In the genomic region with DNA sequence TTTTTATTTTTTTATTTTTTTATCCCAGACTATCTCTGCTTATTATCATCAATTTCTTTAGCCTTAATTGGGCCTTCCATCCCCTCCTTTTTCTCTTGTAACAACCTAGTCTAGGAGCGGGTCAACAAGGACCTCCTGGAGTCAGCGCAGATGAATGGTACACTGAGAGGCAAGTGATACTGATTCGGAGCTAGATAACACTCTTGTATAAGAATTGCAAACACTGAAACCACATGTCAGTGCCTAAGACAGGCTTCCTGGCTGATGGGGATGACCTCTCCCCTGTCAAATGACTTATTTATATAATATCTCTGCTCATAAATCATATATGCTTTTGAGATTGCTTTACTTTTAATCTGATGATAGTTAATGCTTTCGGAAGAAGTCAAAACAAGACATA, we compare ENCODE assay signal across 12 cellular contexts. TPM values are rescaled to one million over a fixed set of nuclear protein-coding genes. Genes with fewer than 3 reads are reported as not detected.
DNase-seq lines count a peak whose midpoint lies in the region; ATAC-seq, FAIRE-seq and TF ChIP-seq lines count a peak whose summit lies in the region.
"Had no signal": no experiment of that assay in that cellular context is flagged by ENCODE, and none has a peak within 500 bp of the region (broad histone marks: within the 10 kb centered on the region; RNA-seq: fewer than 3 reads in every experiment).

No MANE protein-coding gene starts in this region.

- H2BK12ac ChIP-seq in mesenchymal stem cell (ENCODE audit: low read length in 2 of 2), result no peak overlapping the region

- peaks cover 45% of the 10 kb centered on the region for H3K36me3 Mint-ChIP-seq in CD4-positive, alpha-beta T cell (ENCODE audit: low read depth)
- peaks cover 25% of the 10 kb centered on the region for H3K36me3 Mint-ChIP-seq in activated CD8-positive, alpha-beta T cell treated with anti-CD3 and anti-CD28 coated beads, Interleukin-2, amount 10 ng/mL, durations not matched to agents 7 days and 5 days (ENCODE audit: low read depth)

- H4K8ac ChIP-seq in mesenchymal stem cell (ENCODE audit: low read length), result no peak overlapping the region

- DNase-seq in CD4-positive, alpha-beta T cell, result peak in 3 of 10 experiments; percentile 2 to 11 (median 8)
- DNase-seq in activated CD8-positive, alpha-beta T cell treated with anti-CD3 and anti-CD28 coated beads, Interleukin-2, amount 10 ng/mL, durations not matched to agents 7 days and 5 days, result no peak
- DNase-seq in mesenchymal stem cell (peak; percentile 30), WERI-Rb-1 (no peak), urothelium cell line (ENCODE audit: low spot score) (no peak), frontal cortex (ENCODE audit: low spot score in 2 of 2) (no peak)
- DNase-seq: NCI-H524, posterior cingulate gyrus had no signal

- peaks cover 4% of the 10 kb centered on the region for H3K4me1 ChIP-seq in mesenchymal stem cell (ENCODE audit: control insufficient read depth, insufficient read depth, low read depth, low read length)

- H3K9me3 ChIP-seq in CD4-positive, alpha-beta T cell (ENCODE audit: control insufficient read depth, low read length), result peaks cover 4% of the 10 kb centered on the region
- H3K9me3 ChIP-seq in mesenchymal stem cell (ENCODE audit: control insufficient read depth, low read length), result no peaks in the 10 kb centered on the region
- H3K9me3 ChIP-seq in WERI-Rb-1 (ENCODE audit: severe bottlenecking), result no peaks in the 10 kb centered on the region
- H3K9me3 ChIP-seq: lower lobe of right lung had no signal

- H3K27ac Mint-ChIP-seq in CD4-positive, alpha-beta T cell, result peak overlapping the region; percentile 89
- peak overlapping the region; percentile 41 for H3K27ac Mint-ChIP-seq in activated CD8-positive, alpha-beta T cell treated with anti-CD3 and anti-CD28 coated beads, Interleukin-2, amount 10 ng/mL, durations not matched to agents 7 days and 5 days

- CTCF ChIA-PET in CD4-positive, alpha-beta T cell (lab: Charles Lee), result interaction anchor here (1.0 to 4.5 kb wide), 9 partner anchors 11 to 501 kb away, joined by 3 to 31 read pairs (median 5); a partner anchor contains a TSS
- CTCF ChIA-PET in activated CD8-positive, alpha-beta T cell treated with anti-CD3 and anti-CD28 coated beads, Interleukin-2, amount 10 ng/mL, durations not matched to agents 7 days and 5 days (lab: Charles Lee), result interaction anchor here (0.7 to 1.7 kb wide), 6 partner anchors 9 to 36 kb away, joined by 3 to 5 read pairs (median 4); a partner anchor contains a TSS

- no peak overlapping the region for H3K18ac ChIP-seq in mesenchymal stem cell (ENCODE audit: low read depth in 1 of 2, low read length in 2 of 2)

- H3K27me3 Mint-ChIP-seq in CD4-positive, alpha-beta T cell, result no peaks in the 10 kb centered on the region
- H3K27me3 Mint-ChIP-seq in activated CD8-positive, alpha-beta T cell treated with anti-CD3 and anti-CD28 coated beads, Interleukin-2, amount 10 ng/mL, durations not matched to agents 7 days and 5 days (ENCODE audit: low read depth), result no peaks in the 10 kb centered on the region

- H2BK120ac ChIP-seq in mesenchymal stem cell (ENCODE audit: low read depth, low read length), result no peak overlapping the region

- FAIRE-seq in urothelium cell line (lab: Jason Lieb, UNC) (no peak), frontal cortex (lab: Jason Lieb, UNC) (no peak)

- peak overlapping the region; percentile 87 for H3K27ac ChIP-seq in CD4-positive, alpha-beta T cell (ENCODE audit: low read depth, low read length)
- H3K27ac ChIP-seq in mesenchymal stem cell (ENCODE audit: low read length, poor library complexity, severe bottlenecking), result peak overlapping the region; percentile 76
- no peak overlapping the region for H3K27ac ChIP-seq in WERI-Rb-1
- H3K27ac ChIP-seq: lower lobe of right lung, SJCRH30 had no signal

- H2AK5ac ChIP-seq in mesenchymal stem cell (ENCODE audit: low read length, severe bottlenecking), result peak overlapping the region; percentile 57

- no peak overlapping the region for H3K4ac ChIP-seq in mesenchymal stem cell (ENCODE audit: low read depth in 1 of 2, low read length in 2 of 2)

- no peak overlapping the region for H3K4me3 ChIP-seq in mesenchymal stem cell (ENCODE audit: insufficient read depth in 1 of 2, low read depth in 1 of 2, low read length in 2 of 2)
- H3K4me3 ChIP-seq in WERI-Rb-1 (ENCODE audit: low read depth, low read length), result no peak overlapping the region
- H3K4me3 ChIP-seq: lower lobe of right lung had no signal

- intact Hi-C loops in CD4-positive, alpha-beta T cell (cut with DNase I, micrococcal nuclease), result loop anchor here in 1 of 2 experiments (1.0 kb wide), 1 partner anchor 42 kb away; no protein-coding TSS in a partner anchor

- H2BK5ac ChIP-seq in mesenchymal stem cell (ENCODE audit: low read depth, low read length, poor library complexity, severe bottlenecking), result no peak overlapping the region

- H3K4me1 Mint-ChIP-seq in CD4-positive, alpha-beta T cell (ENCODE audit: low read depth), result peaks cover 62% of the 10 kb centered on the region
- peaks cover 21% of the 10 kb centered on the region for H3K4me1 Mint-ChIP-seq in activated CD8-positive, alpha-beta T cell treated with anti-CD3 and anti-CD28 coated beads, Interleukin-2, amount 10 ng/mL, durations not matched to agents 7 days and 5 days (ENCODE audit: low read depth)

- H3K36me3 ChIP-seq in mesenchymal stem cell (ENCODE audit: control insufficient read depth in 1 of 2, insufficient read depth in 2 of 2, low read depth in 1 of 2, low read length in 2 of 2), result peaks cover 2 to 15% of the 10 kb centered on the region in 2 experiments
- H3K36me3 ChIP-seq in WERI-Rb-1, result no peaks in the 10 kb centered on the region; the same call in 1 of the 2 replicates
- H3K36me3 ChIP-seq: SJCRH30 had no signal

- no peak overlapping the region for H2BK15ac ChIP-seq in mesenchymal stem cell (ENCODE audit: low read depth, poor library complexity, severe bottlenecking)

- WGBS in mesenchymal stem cell, result 65% methylated on average over 2 of the region's 4 CpGs

- H3K4me2 ChIP-seq in mesenchymal stem cell (ENCODE audit: low read length, poor library complexity, severe bottlenecking), result no peak overlapping the region

- H2AFZ ChIP-seq in mesenchymal stem cell (ENCODE audit: low read depth, low read length), result no peak overlapping the region

- H3K14ac ChIP-seq in mesenchymal stem cell (ENCODE audit: low read length in 2 of 2), result no peak overlapping the region

- H3K4me3 Mint-ChIP-seq in CD4-positive, alpha-beta T cell, result peak overlapping the region; percentile 85
- peak overlapping the region; percentile 21 for H3K4me3 Mint-ChIP-seq in activated CD8-positive, alpha-beta T cell treated with anti-CD3 and anti-CD28 coated beads, Interleukin-2, amount 10 ng/mL, durations not matched to agents 7 days and 5 days

- peak; percentile 31 for ATAC-seq in CD4-positive, alpha-beta T cell (ENCODE audit: poor library complexity)
- ATAC-seq in HG02852 (IDR thresholded peaks at IDR 0.05; ENCODE audit: unreplicated experiment) (peak; percentile 12), GM21381 (IDR thresholded peaks at IDR 0.05; ENCODE audit: unreplicated experiment) (no peak)
- ATAC-seq in activated CD8-positive, alpha-beta T cell treated with anti-CD3 and anti-CD28 coated beads, Interleukin-2, amount 10 ng/mL, durations not matched to agents 7 days and 5 days, result peak; percentile 44

- peaks cover 23% of the 10 kb centered on the region for H3K79me1 ChIP-seq in mesenchymal stem cell (replicated peaks; ENCODE audit: low read length, poor library complexity, severe bottlenecking)

- H3K9me3 Mint-ChIP-seq in CD4-positive, alpha-beta T cell, result no peaks in the 10 kb centered on the region
- H3K9me3 Mint-ChIP-seq in activated CD8-positive, alpha-beta T cell treated with anti-CD3 and anti-CD28 coated beads, Interleukin-2, amount 10 ng/mL, durations not matched to agents 7 days and 5 days (ENCODE audit: insufficient read depth), result no peaks in the 10 kb centered on the region

- H3K23ac ChIP-seq in mesenchymal stem cell (ENCODE audit: low read length in 2 of 2), result no peak overlapping the region

- peak overlapping the region; percentile 31 for H4K91ac ChIP-seq in mesenchymal stem cell (ENCODE audit: low read length)

- POLR2A ChIA-PET in CD4-positive, alpha-beta T cell (lab: Charles Lee), result interaction anchor here (1.0 to 6.3 kb wide), 10 partner anchors 12 to 500 kb away, joined by 3 to 105 read pairs (median 6); a partner anchor contains a TSS
- POLR2A ChIA-PET in activated CD8-positive, alpha-beta T cell treated with anti-CD3 and anti-CD28 coated beads, Interleukin-2, amount 10 ng/mL, durations not matched to agents 7 days and 5 days (lab: Charles Lee), result interaction anchor here (0.9 to 2.4 kb wide), 2 partner anchors 11 to 23 kb away, joined by 3 to 14 read pairs; a partner anchor contains a TSS

- H3K27me3 ChIP-seq in CD4-positive, alpha-beta T cell (ENCODE audit: control insufficient read depth, insufficient read depth, low read length), result no peaks in the 10 kb centered on the region
- H3K27me3 ChIP-seq in mesenchymal stem cell (ENCODE audit: control insufficient read depth in 1 of 2, insufficient read depth in 1 of 2, low read length in 2 of 2), result no peaks in the 10 kb centered on the region
- H3K27me3 ChIP-seq in WERI-Rb-1 (ENCODE audit: insufficient read depth, low read depth, severe bottlenecking), result no peaks in the 10 kb centered on the region
- H3K27me3 ChIP-seq: SJCRH30 had no signal

- no peak overlapping the region for H3K9ac ChIP-seq in mesenchymal stem cell (ENCODE audit: low read length)

- no peak for TF ChIP-seq CTCF in CD4-positive, alpha-beta T cell (IDR thresholded peaks at IDR 0.05)
- no peak for TF ChIP-seq CTCF in WERI-Rb-1 (IDR thresholded peaks at IDR 0.05; ENCODE audit: low read depth, low read length)

RNA-seq across cellular contexts. Expression of a gene that starts 22.7 kb away (rescaled TPM):
- total RNA-seq in CD4-positive, alpha-beta T cell, result 10 to 100 TPM; 46.3 to 46.6 TPM
- 10 to 100 TPM; 11.9 to 12.2 TPM for total RNA-seq in activated CD8-positive, alpha-beta T cell treated with anti-CD3 and anti-CD28 coated beads, Interleukin-2, amount 10 ng/mL, durations not matched to agents 7 days and 5 days
- 21.1 TPM for polyA plus RNA-seq in mesenchymal stem cell (2013, experiment 1 of 2)
- polyA plus RNA-seq in mesenchymal stem cell (2013, experiment 2 of 2), result 20.7 TPM
- total RNA-seq in frontal cortex, result 46.9 TPM
